Comparison of ENCODE assay signal across 20 cellular contexts in genomic region chr1:198577444-198577843, GRCh38. TPM values are rescaled to one million over a fixed set of nuclear protein-coding genes. Genes with fewer than 3 reads are reported as not detected.
DNase-seq lines count a peak whose midpoint lies in the region; ATAC-seq and TF ChIP-seq lines count a peak whose summit lies in the region.
"Had no signal": no experiment of that assay in that cellular context is flagged by ENCODE, and none has a peak within 500 bp of the region (broad histone marks: within the 10 kb centered on the region; RNA-seq: fewer than 3 reads in every experiment).

No MANE protein-coding gene starts in this region.

- CTCF ChIA-PET in mammary epithelial cell (lab: Charles Lee; ENCODE audit: low non-redundant PET) = no interaction called here

- ATAC-seq in HG03432 (IDR thresholded peaks at IDR 0.05; ENCODE audit: unreplicated experiment) (no peak), HG02870 (IDR thresholded peaks at IDR 0.05; ENCODE audit: unreplicated experiment) (no peak)
- ATAC-seq: activated CD8-positive, alpha-beta memory T cell treated with anti-CD3 and anti-CD28 coated beads, Interleukin-2, amount 10 ng/mL, durations not matched to agents 7 days and 5 days; Panc1 had no signal

- DNase-seq in DMS53 treated with DMSO at 0.1 percent for 48 hours (lab: John Stamatoyannopoulos, UW; ENCODE audit: unreplicated experiment) = peak; percentile 54
- peak; percentile 91 for DNase-seq in LHCN-M2 (ENCODE audit: low read depth)
- DNase-seq in mammary epithelial cell = peak; percentile 72
- DNase-seq in myocyte (ENCODE audit: low read depth) = peak; percentile 78
- no peak for DNase-seq in midbrain (lab: John Stamatoyannopoulos, UW)
- no peak for DNase-seq in ovary
- DNase-seq: activated B cell treated with CpG ODN at 0.5 μM for 24 hours; activated CD8-positive, alpha-beta memory T cell treated with anti-CD3 and anti-CD28 coated beads, Interleukin-2, amount 10 ng/mL, durations not matched to agents 7 days and 5 days; activated gamma-delta T cell; CD4-positive, CD25-positive, alpha-beta regulatory T cell; GOT3; NCI-H187; NCI-H526; T-helper 1 cell had no signal

- H3K36me3 ChIP-seq in mammary epithelial cell (ENCODE audit: insufficient read depth, low read length) = no peaks in the 10 kb centered on the region
- no peaks in the 10 kb centered on the region for H3K36me3 ChIP-seq in ovary

- no TSS peak for BruUV-seq in mammary epithelial cell (replicated peaks; lab: Mats Ljungman, UMichigan)

- 41% methylated on average over 1 of the region's 1 CpG for WGBS in mammary epithelial cell (ENCODE audit: low coverage, missing lambda C conversion rate)
- 76 to 90% (median 79%) methylated on average over 1 of the region's 1 CpG for WGBS in ovary, 3 donors

- no peaks in the 10 kb centered on the region for H3K9me3 ChIP-seq in mammary epithelial cell (replicated peaks; ENCODE audit: insufficient read depth, low read length)
- no peaks in the 10 kb centered on the region for H3K9me3 ChIP-seq in ovary

- H3K27me3 ChIP-seq in mammary epithelial cell (ENCODE audit: insufficient read depth, low read length) (no peaks in the 10 kb centered on the region), ovary (no peaks in the 10 kb centered on the region)

- dilution Hi-C loops in mammary epithelial cell (cut with HindIII; ENCODE audit: low sequenced_read_pairs) = no loop called here

- no peak overlapping the region for H2AFZ ChIP-seq in mammary epithelial cell (ENCODE audit: low read depth, low read length)

- intact Hi-C loops in mammary epithelial cell (cut with micrococcal nuclease) = no loop called here
- intact Hi-C loops in ovary (cut with DNase I) = no loop called here

- no peak overlapping the region for H3K4me2 ChIP-seq in mammary epithelial cell (ENCODE audit: insufficient read depth, low read depth, low read length)
- H3K4me2 ChIP-seq: KMS-11 had no signal

- no peak overlapping the region for H3K4me3 ChIP-seq in mammary epithelial cell (replicated peaks in 1 of 3; ENCODE audit: insufficient read depth in 1 of 3, low read depth in 2 of 3, low read length in 3 of 3)
- H3K4me3 ChIP-seq in ovary = no peak overlapping the region

- TF ChIP-seq CTCF in mammary epithelial cell (conservative IDR thresholded peaks at IDR 0.05 in 1 of 2, IDR thresholded peaks at IDR 0.05 in 1 of 2; ENCODE audit: extremely low read depth in 1 of 2, insufficient read depth in 1 of 2, low read depth in 1 of 2, low read length in 2 of 2) (no peak), ovary (IDR thresholded peaks at IDR 0.05) (no peak)

- in situ Hi-C loops in mammary epithelial cell (cut with MboI; ENCODE audit: low sequenced_read_pairs in 2 of 2) = no loop called here

- no peaks in the 10 kb centered on the region for H4K20me1 ChIP-seq in mammary epithelial cell (ENCODE audit: insufficient read depth, low read length)

- H3K27ac ChIP-seq in mammary epithelial cell (ENCODE audit: insufficient read depth, low read depth, low read length) = no peak overlapping the region
- H3K27ac ChIP-seq in ovary = no peak overlapping the region
- H3K27ac ChIP-seq: KMS-11 had no signal

- no peaks in the 10 kb centered on the region for H3K79me2 ChIP-seq in mammary epithelial cell (ENCODE audit: insufficient read depth, low read length)

- no peak for TF ChIP-seq POLR2A in ovary (IDR thresholded peaks at IDR 0.05)

- no peak overlapping the region for H3K9ac ChIP-seq in mammary epithelial cell (ENCODE audit: insufficient read depth, low read length)
- H3K9ac ChIP-seq: KMS-11 had no signal

- no peaks in the 10 kb centered on the region for H3K4me1 ChIP-seq in mammary epithelial cell (ENCODE audit: insufficient read depth, low read length)
- H3K4me1 ChIP-seq in ovary (ENCODE audit: insufficient read depth) = no peaks in the 10 kb centered on the region

- TF ChIP-seq EP300 in ovary (IDR thresholded peaks at IDR 0.05) = no peak

RNA-seq across cellular contexts. Expression of gene ATP6V1G3, which starts 37.0 kb away (rescaled TPM):
- total RNA-seq in LHCN-M2 (2014; rRNA removed) (not detected in 2 replicates), mammary epithelial cell (not detected), myocyte (not detected in 2 replicates), ovary (not detected)
- polyA plus RNA-seq in LHCN-M2 (2012) = 0.51 TPM
- polyA plus RNA-seq in mammary epithelial cell (not detected), ovary (not detected)
- not detected for polyA minus RNA-seq in mammary epithelial cell
- polyA plus RNA-seq in myocyte (2012) = 1.9 TPM
- total RNA-seq: activated B cell treated with CpG ODN at 0.5 μM for 24 hours; activated CD8-positive, alpha-beta memory T cell treated with anti-CD3 and anti-CD28 coated beads, Interleukin-2, amount 10 ng/mL, durations not matched to agents 7 days and 5 days; CD4-positive, CD25-positive, alpha-beta regulatory T cell; liver; temporal lobe had no signal
- polyA plus RNA-seq: liver had no signal

Comparison
In these comparisons a context has a peak if more than half of its experiments do, and no peak if none do; other contexts are left out.
1. DNase-seq: peak in DMS53 treated with DMSO at 0.1 percent for 48 hours (single experiment), LHCN-M2 (single experiment), mammary epithelial cell (single experiment) and myocyte (single experiment); none in midbrain (single experiment) and ovary (0 of 5).